17 cellular contexts compared by ENCODE assay signal in the genomic region with DNA sequence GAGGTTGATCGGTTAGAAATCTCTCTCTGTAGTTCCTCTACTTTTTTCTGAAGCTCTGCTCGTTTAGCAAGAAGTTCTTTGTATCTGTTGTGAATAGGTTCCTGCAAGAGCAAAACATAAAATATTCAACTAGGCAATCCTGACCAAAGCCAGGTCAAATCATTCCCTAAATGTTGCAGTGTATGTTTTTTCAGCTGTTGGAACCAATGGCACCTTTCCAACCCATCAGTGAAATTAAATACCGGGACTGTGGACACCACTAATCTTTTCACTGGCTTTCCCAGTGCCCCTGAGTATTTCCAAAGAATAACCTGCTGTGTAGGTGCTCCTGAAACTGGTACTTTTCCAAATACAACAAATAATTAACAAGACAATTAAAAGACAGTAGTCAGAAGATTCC. TPM values are rescaled to one million over a fixed set of nuclear protein-coding genes. Genes with fewer than 3 reads are reported as not detected.
A peak's percentile ranks its signal among the peaks of the same experiment; 100 is the strongest.
DNase-seq lines count a peak whose midpoint lies in the region; TF ChIP-seq lines count a peak whose summit lies in the region.
"Had no signal": no experiment of that assay in that cellular context is flagged by ENCODE, and none has a peak within 500 bp of the region (broad histone marks: within the 10 kb centered on the region; RNA-seq: fewer than 3 reads in every experiment).

No MANE protein-coding gene starts in this region.

- no peaks in the 10 kb centered on the region for H3K4me1 ChIP-seq in mesenchymal stem cell (ENCODE audit: control insufficient read depth, insufficient read depth, low read depth, low read length)
- H3K4me1 ChIP-seq: ascending aorta, pancreas, upper lobe of left lung had no signal

- H3K4me2 ChIP-seq in mesenchymal stem cell (ENCODE audit: low read length, poor library complexity, severe bottlenecking), result no peak overlapping the region

- H2BK12ac ChIP-seq in mesenchymal stem cell (ENCODE audit: low read length in 2 of 2), result no peak overlapping the region

- in situ Hi-C loops in astrocyte of the spinal cord (cut with HindIII; ENCODE audit: low sequenced_read_pairs), result loop anchor here (25.0 kb wide), 1 partner anchor 552 kb away; a partner anchor contains a TSS

- BruUV-seq in Calu3 (replicated peaks; lab: Mats Ljungman, UMichigan), result no TSS peak
- BruUV-seq in MCF 10A (replicated peaks; lab: Mats Ljungman, UMichigan), result no TSS peak

- H2BK5ac ChIP-seq in mesenchymal stem cell (ENCODE audit: low read depth, low read length, poor library complexity, severe bottlenecking), result no peak overlapping the region

- intact Hi-C loops in Calu3 (cut with micrococcal nuclease; ENCODE audit: unreplicated experiment) (no loop called here), MCF 10A (cut with micrococcal nuclease) (loop anchor here (10.0 kb wide), 1 partner anchor 681 kb away; no protein-coding TSS in a partner anchor)

- H4K8ac ChIP-seq in mesenchymal stem cell (ENCODE audit: low read length), result no peak overlapping the region

- H3K9me3 Mint-ChIP-seq in Calu3 (ENCODE audit: low read depth, unreplicated experiment) (no peaks in the 10 kb centered on the region), MCF 10A (ENCODE audit: unreplicated experiment) (no peaks in the 10 kb centered on the region)
- H3K9me3 Mint-ChIP-seq: activated naive CD8-positive, alpha-beta T cell treated with anti-CD3 and anti-CD28 coated beads, Interleukin-2, amount 10 ng/mL, durations not matched to agents 7 days and 5 days; central memory CD8-positive, alpha-beta T cell; nephron; T-helper 2 cell treated with Interferon-gamma antibody and Interleukin-4, amounts not matched to agents 5 μg/mL and 100 μg/mL, for 36 hours had no signal

- no peaks in the 10 kb centered on the region for H3K9me3 ChIP-seq in mesenchymal stem cell (ENCODE audit: control insufficient read depth, low read length)
- H3K9me3 ChIP-seq: ascending aorta, heart right ventricle, pancreas, right atrium auricular region, upper lobe of left lung had no signal

- H3K23ac ChIP-seq in mesenchymal stem cell (ENCODE audit: low read length in 2 of 2), result no peak overlapping the region

- no peaks in the 10 kb centered on the region for H3K27me3 Mint-ChIP-seq in Calu3 (ENCODE audit: unreplicated experiment)
- H3K27me3 Mint-ChIP-seq in MCF 10A (ENCODE audit: insufficient read depth, unreplicated experiment), result no peaks in the 10 kb centered on the region
- H3K27me3 Mint-ChIP-seq: activated naive CD8-positive, alpha-beta T cell treated with anti-CD3 and anti-CD28 coated beads, Interleukin-2, amount 10 ng/mL, durations not matched to agents 7 days and 5 days; central memory CD8-positive, alpha-beta T cell had no signal

- H3K79me1 ChIP-seq in mesenchymal stem cell (replicated peaks; ENCODE audit: low read length, poor library complexity, severe bottlenecking), result peaks cover 2% of the 10 kb centered on the region

- no peak overlapping the region for H3K18ac ChIP-seq in mesenchymal stem cell (ENCODE audit: low read depth in 1 of 2, low read length in 2 of 2)

- peak overlapping the region; percentile 7 for H3K27ac ChIP-seq in mesenchymal stem cell (ENCODE audit: low read length, poor library complexity, severe bottlenecking)
- H3K27ac ChIP-seq: ascending aorta, pancreas, upper lobe of left lung had no signal

- no peak overlapping the region for H3K9ac ChIP-seq in mesenchymal stem cell (ENCODE audit: low read length)

- H3K36me3 Mint-ChIP-seq in Calu3 (ENCODE audit: insufficient read depth, unreplicated experiment) (peaks cover 36% of the 10 kb centered on the region), MCF 10A (ENCODE audit: insufficient read depth, unreplicated experiment) (peaks cover 53% of the 10 kb centered on the region)

- no peaks in the 10 kb centered on the region for H3K27me3 ChIP-seq in mesenchymal stem cell (ENCODE audit: control insufficient read depth in 1 of 2, insufficient read depth in 1 of 2, low read length in 2 of 2)
- H3K27me3 ChIP-seq: ascending aorta, heart right ventricle, pancreas, right atrium auricular region, upper lobe of left lung had no signal

- no peak overlapping the region for H2BK15ac ChIP-seq in mesenchymal stem cell (ENCODE audit: low read depth, poor library complexity, severe bottlenecking)

- TF ChIP-seq CTCF in astrocyte of the spinal cord (IDR thresholded peaks at IDR 0.05; ENCODE audit: low read depth, low read length) (no peak), Calu3 (IDR thresholded peaks at IDR 0.05; ENCODE audit: unreplicated experiment) (no peak), MCF 10A (IDR thresholded peaks at IDR 0.05; ENCODE audit: unreplicated experiment) (no peak)

- H3K14ac ChIP-seq in mesenchymal stem cell (ENCODE audit: low read length in 2 of 2), result no peak overlapping the region

- no peak overlapping the region for H4K91ac ChIP-seq in mesenchymal stem cell (ENCODE audit: low read length)

- no peak overlapping the region for H3K4me3 Mint-ChIP-seq in Calu3 (ENCODE audit: low read depth, unreplicated experiment)
- no peak overlapping the region for H3K4me3 Mint-ChIP-seq in MCF 10A (ENCODE audit: unreplicated experiment)
- H3K4me3 Mint-ChIP-seq: activated naive CD8-positive, alpha-beta T cell treated with anti-CD3 and anti-CD28 coated beads, Interleukin-2, amount 10 ng/mL, durations not matched to agents 7 days and 5 days; central memory CD8-positive, alpha-beta T cell; nephron; T-helper 2 cell treated with Interferon-gamma antibody and Interleukin-4, amounts not matched to agents 5 μg/mL and 100 μg/mL, for 36 hours had no signal

- no peak overlapping the region for H3K4ac ChIP-seq in mesenchymal stem cell (ENCODE audit: low read depth in 1 of 2, low read length in 2 of 2)

- WGBS in mesenchymal stem cell, result 100% methylated on average over 1 of the region's 3 CpGs

- peaks cover 15% of the 10 kb centered on the region for H3K4me1 Mint-ChIP-seq in Calu3 (ENCODE audit: low read depth, unreplicated experiment)
- H3K4me1 Mint-ChIP-seq in MCF 10A (ENCODE audit: insufficient read depth, unreplicated experiment), result peaks cover 17% of the 10 kb centered on the region
- H3K4me1 Mint-ChIP-seq: activated naive CD8-positive, alpha-beta T cell treated with anti-CD3 and anti-CD28 coated beads, Interleukin-2, amount 10 ng/mL, durations not matched to agents 7 days and 5 days had no signal

- CTCF ChIA-PET in Calu3 (lab: Charles Lee), result interaction anchor here (0.9 to 1.4 kb wide), 5 partner anchors 14 to 589 kb away, joined by 3 to 10 read pairs (median 8); a partner anchor contains a TSS
- CTCF ChIA-PET in MCF 10A (lab: Yijun Ruan, JAX), result interaction anchor here (0.5 to 2.7 kb wide), 53 partner anchors 8 to 906 kb away, joined by 3 to 53 read pairs (median 4); a partner anchor contains a TSS

- H2AFZ ChIP-seq in mesenchymal stem cell (ENCODE audit: low read depth, low read length), result no peak overlapping the region

- H2AK5ac ChIP-seq in mesenchymal stem cell (ENCODE audit: low read length, severe bottlenecking), result no peak overlapping the region

- DNase-seq in COR-L47 (lab: John Stamatoyannopoulos, UW) (peak; percentile 43), LHCN-M2 (ENCODE audit: low read depth) (peak; percentile 89), astrocyte of the spinal cord (ENCODE audit: low read depth, low spot score) (peak; percentile 55), mesenchymal stem cell (no peak), SW 1271 (lab: John Stamatoyannopoulos, UW) (no peak), Calu3 (no peak), MCF 10A (ENCODE audit: unreplicated experiment) (no peak), putamen (ENCODE audit: low spot score) (no peak)

- no peak overlapping the region for H2BK120ac ChIP-seq in mesenchymal stem cell (ENCODE audit: low read depth, low read length)

- POLR2A ChIA-PET in MCF 10A (lab: Yijun Ruan, JAX), result interaction anchor here (0.7 to 1.9 kb wide), 6 partner anchors 13 to 559 kb away, joined by 3 to 13 read pairs (median 6); a partner anchor contains a TSS

- H3K4me3 ChIP-seq in astrocyte of the spinal cord (ENCODE audit: low read depth, low read length), result no peak overlapping the region
- H3K4me3 ChIP-seq in mesenchymal stem cell (ENCODE audit: insufficient read depth in 1 of 2, low read depth in 1 of 2, low read length in 2 of 2), result no peak overlapping the region
- H3K4me3 ChIP-seq: ascending aorta, heart right ventricle, pancreas, right atrium auricular region, upper lobe of left lung had no signal

- peaks cover 0 to 76% of the 10 kb centered on the region in 2 experiments for H3K36me3 ChIP-seq in mesenchymal stem cell (ENCODE audit: control insufficient read depth in 1 of 2, insufficient read depth in 2 of 2, low read depth in 1 of 2, low read length in 2 of 2)

- H3K27ac Mint-ChIP-seq in Calu3 (ENCODE audit: unreplicated experiment) (no peak overlapping the region), MCF 10A (ENCODE audit: low read depth, unreplicated experiment) (no peak overlapping the region)
- H3K27ac Mint-ChIP-seq: activated naive CD8-positive, alpha-beta T cell treated with anti-CD3 and anti-CD28 coated beads, Interleukin-2, amount 10 ng/mL, durations not matched to agents 7 days and 5 days; T-helper 2 cell treated with Interferon-gamma antibody and Interleukin-4, amounts not matched to agents 5 μg/mL and 100 μg/mL, for 36 hours had no signal

RNA-seq across cellular contexts. Expression of a gene that starts 45.1 kb away (rescaled TPM):
- total RNA-seq in LHCN-M2 (2014; rRNA removed) (42.6 and 49.7 TPM in 2 replicates), Calu3 (2022) (58.7 and 59.4 TPM in 2 replicates), MCF 10A (2022) (73.7 and 78.8 TPM in 2 replicates)
- polyA plus RNA-seq in LHCN-M2 (2012), result 11.6 TPM
- 25.9 TPM for polyA plus RNA-seq in mesenchymal stem cell (2013, experiment 1 of 2)
- 26.4 TPM for polyA plus RNA-seq in mesenchymal stem cell (2013, experiment 2 of 2)

RNA-seq across cellular contexts. Expression of a gene that starts 45.8 kb away (rescaled TPM):
- 16.4 and 22.0 TPM in 2 replicates for total RNA-seq in LHCN-M2 (2014; rRNA removed)
- 2.7 TPM for polyA plus RNA-seq in LHCN-M2 (2012)
- polyA plus RNA-seq in mesenchymal stem cell (2013, experiment 1 of 2), result 16.6 TPM
- polyA plus RNA-seq in mesenchymal stem cell (2013, experiment 2 of 2), result 16.8 TPM
- total RNA-seq in Calu3 (2022), result 20.4 and 28.2 TPM in 2 replicates
- total RNA-seq in MCF 10A (2022), result 25.0 and 28.5 TPM in 2 replicates

Comparison
In these comparisons a context has a peak if more than half of its experiments do, and no peak if none do; other contexts are left out.
1. DNase-seq: peak in COR-L47 (single experiment), LHCN-M2 (single experiment) and astrocyte of the spinal cord (single experiment); none in mesenchymal stem cell (single experiment), SW 1271 (0 of 2), Calu3 (single experiment), MCF 10A (single experiment) and putamen (single experiment).